Comparison of ENCODE assay signal across 2 cellular contexts in genomic region chr2:169640104-169640503, GRCh38.
A peak's percentile ranks its signal among the peaks of the same experiment; 100 is the strongest.
TF ChIP-seq lines count a peak whose summit lies in the region.

No MANE protein-coding gene starts in this region.

TF ChIP-seq in HepG2, 621 proteins besides CTCF, POLR2A, EP300 and RAD21:
- no peak for TF ChIP-seq ZNF451 (CRISPR knock-in tag; IDR thresholded peaks at IDR 0.05)
- TF ChIP-seq SSRP1 (CRISPR knock-in tag; IDR thresholded peaks at IDR 0.05) = no peak
- TF ChIP-seq ARID3A (IDR thresholded peaks at IDR 0.05; ENCODE audit: low read depth, low read length) = peak; percentile 79
- TF ChIP-seq EHMT2 (IDR thresholded peaks at IDR 0.05; ENCODE audit: borderline replicate concordance, low read depth, low read length) = peak; percentile 70; the same call in 1 of the 2 replicates
- peak; percentile 46; the same call in 1 of the 2 replicates for TF ChIP-seq SMARCE1 (IDR thresholded peaks at IDR 0.05; ENCODE audit: borderline replicate concordance)
- TF ChIP-seq HNF4G (IDR thresholded peaks at IDR 0.05; ENCODE audit: borderline replicate concordance, low read depth, low read length) = peak; percentile 69; the same call in 1 of the 2 replicates
- no peak for TF ChIP-seq HNF4G (CRISPR knock-in tag; IDR thresholded peaks at IDR 0.05; ENCODE audit: borderline replicate concordance, low read depth)
- TF ChIP-seq HNF4A (CRISPR knock-in tag; IDR thresholded peaks at IDR 0.05) = peak; percentile 74
- TF ChIP-seq CREB1 (IDR thresholded peaks at IDR 0.05) = no peak
- TF ChIP-seq CREB1 (CRISPR knock-in tag; IDR thresholded peaks at IDR 0.05) = peak; percentile 24; the same call in 1 of the 2 replicates
- TF ChIP-seq ZFP82 (CRISPR knock-in tag; IDR thresholded peaks at IDR 0.05; ENCODE audit: borderline replicate concordance) = no peak
- TF ChIP-seq TEAD3 (CRISPR knock-in tag; optimal IDR thresholded peaks at IDR 0.05; ENCODE audit: borderline replicate concordance) = peak; percentile 80
- TF ChIP-seq ZBTB33 (CRISPR knock-in tag; IDR thresholded peaks at IDR 0.05) = peak; percentile 95
- no peak for TF ChIP-seq HNRNPUL1 (IDR thresholded peaks at IDR 0.05; ENCODE audit: low read depth, low read length)

TF ChIP-seq in liver, 16 proteins besides CTCF, POLR2A, EP300 and RAD21:
- TF ChIP-seq ATF3 (IDR thresholded peaks at IDR 0.05) (no peak), SP1 (IDR thresholded peaks at IDR 0.05) (no peak), FOXA2 (IDR thresholded peaks at IDR 0.05) (no peak), HNF4G (IDR thresholded peaks at IDR 0.05) (peak; percentile 30), NR2F2 (IDR thresholded peaks at IDR 0.05) (no peak), HNF4A (conservative IDR thresholded peaks at IDR 0.05) (peak; percentile 48 to 68), GABPA (IDR thresholded peaks at IDR 0.05 in 1 of 2, conservative IDR thresholded peaks at IDR 0.05 in 1 of 2) (no peak)
